ENCODE assay signal across 5 cellular contexts in genomic region chr1:160875593-160875992, GRCh38. TPM values are rescaled to one million over a fixed set of nuclear protein-coding genes. Genes with fewer than 3 reads are reported as not detected.
"Had no signal": no experiment of that assay in that cellular context is flagged by ENCODE, and none has a peak within 500 bp of the region (broad histone marks: within the 10 kb centered on the region; RNA-seq: fewer than 3 reads in every experiment).

No MANE protein-coding gene starts in this region.

RNA-seq across cellular contexts. Expression of gene ITLN1, which starts 9.4 kb away (rescaled TPM):
- total RNA-seq: HT-29; PC-9; RPMI7951; SJSA1; T-helper 1 cell treated with Interleukin-12 subunit alpha and Interleukin-12 subunit beta and Interleukin-4 antibody, amounts not matched to agents 30 ng/mL and 1 ng/mL, for 36 hours had no signal

RNA-seq across cellular contexts. Expression of gene CD244, which starts 12.9 kb away (rescaled TPM):
- total RNA-seq: HT-29, PC-9, RPMI7951, SJSA1 had no signal
